25 cellular contexts compared by ENCODE assay signal in genomic region chr10:30396708-30397107, GRCh38.
"Had no signal": no experiment of that assay in that cellular context is flagged by ENCODE, and none has a peak within 500 bp of the region (broad histone marks: within the 10 kb centered on the region; RNA-seq: fewer than 3 reads in every experiment).

No MANE protein-coding gene starts in this region.

- DNase-seq: activated CD4-positive, alpha-beta T cell treated with anti-CD3 and anti-CD28 coated beads for 48 hours; activated CD4-positive, alpha-beta T cell treated with anti-CD3 and anti-CD28 coated beads, Interleukin-2, amount 50 U/mL, for 4 hours; activated CD4-positive, CD25-positive, alpha-beta regulatory T cell treated with anti-CD3 and anti-CD28 coated beads, Interleukin-2, amount 50 U/mL, for 72 hours; activated CD8-positive, alpha-beta memory T cell treated with anti-CD3 and anti-CD28 coated beads, Interleukin-2, amount 50 U/mL, for 48 hours; activated CD8-positive, alpha-beta T cell treated with anti-CD3 and anti-CD28 coated beads, Interleukin-2, amount 10 ng/mL, durations not matched to agents 7 days and 5 days; activated naive CD4-positive, alpha-beta T cell; activated T-cell treated with anti-CD3 and anti-CD28 coated beads, Interleukin-2, amount 50 U/mL, for 1 hour; body of pancreas; NCI-H1105; NCI-H1436; NCI-H1694 treated with DMSO at 0.1 percent for 48 hours; NCI-H2029 treated with DMSO at 0.1 percent for 48 hours; NCI-H446; NCI-H524; RPMI8226 had no signal

- H3K4me3 ChIP-seq: ascending aorta, body of pancreas, SJSA1 had no signal

- H3K27ac ChIP-seq: ascending aorta, body of pancreas, SJSA1 had no signal

- ATAC-seq: activated CD8-positive, alpha-beta T cell treated with anti-CD3 and anti-CD28 coated beads, Interleukin-2, amount 10 ng/mL, durations not matched to agents 7 days and 5 days; body of pancreas; Panc1; Right ventricle myocardium inferior; SK-N-SH treated with all-trans-retinoic acid at 6 μM for 48 hours; WTC11 had no signal

- H3K36me3 Mint-ChIP-seq: activated naive CD4-positive, alpha-beta T cell treated with anti-CD3 and anti-CD28 coated beads, Interleukin-2, amount 50 U/mL, for 24 hours; WTC11 had no signal

- H3K4me3 Mint-ChIP-seq: activated CD8-positive, alpha-beta T cell treated with anti-CD3 and anti-CD28 coated beads, Interleukin-2, amount 10 ng/mL, durations not matched to agents 7 days and 5 days; activated naive CD4-positive, alpha-beta T cell treated with anti-CD3 and anti-CD28 coated beads, Interleukin-2, amount 50 U/mL, for 24 hours; central memory CD8-positive, alpha-beta T cell; T-helper 1 cell treated with Interleukin-12 subunit alpha and Interleukin-12 subunit beta and Interleukin-4 antibody, amounts not matched to agents 30 μg/mL and 1 μg/mL, for 36 hours; WTC11 had no signal

- H3K36me3 ChIP-seq: ascending aorta, SJSA1 had no signal

- H3K9me3 ChIP-seq: ascending aorta, body of pancreas, SJSA1 had no signal

- H3K27ac Mint-ChIP-seq: activated CD8-positive, alpha-beta T cell treated with anti-CD3 and anti-CD28 coated beads, Interleukin-2, amount 10 ng/mL, durations not matched to agents 7 days and 5 days; activated naive CD4-positive, alpha-beta T cell treated with anti-CD3 and anti-CD28 coated beads, Interleukin-2, amount 50 U/mL, for 24 hours; T-helper 1 cell treated with Interleukin-12 subunit alpha and Interleukin-12 subunit beta and Interleukin-4 antibody, amounts not matched to agents 30 μg/mL and 1 μg/mL, for 36 hours; WTC11 had no signal

- H3K9me3 Mint-ChIP-seq: activated naive CD4-positive, alpha-beta T cell treated with anti-CD3 and anti-CD28 coated beads, Interleukin-2, amount 50 U/mL, for 24 hours; central memory CD8-positive, alpha-beta T cell; T-helper 1 cell treated with Interleukin-12 subunit alpha and Interleukin-12 subunit beta and Interleukin-4 antibody, amounts not matched to agents 30 μg/mL and 1 μg/mL, for 36 hours had no signal

- H3K27me3 Mint-ChIP-seq: central memory CD8-positive, alpha-beta T cell had no signal

- H3K27me3 ChIP-seq: ascending aorta, body of pancreas had no signal

- FAIRE-seq: bronchial epithelial cell had no signal
